Comparison of ENCODE assay signal across 11 cellular contexts in the genomic region with DNA sequence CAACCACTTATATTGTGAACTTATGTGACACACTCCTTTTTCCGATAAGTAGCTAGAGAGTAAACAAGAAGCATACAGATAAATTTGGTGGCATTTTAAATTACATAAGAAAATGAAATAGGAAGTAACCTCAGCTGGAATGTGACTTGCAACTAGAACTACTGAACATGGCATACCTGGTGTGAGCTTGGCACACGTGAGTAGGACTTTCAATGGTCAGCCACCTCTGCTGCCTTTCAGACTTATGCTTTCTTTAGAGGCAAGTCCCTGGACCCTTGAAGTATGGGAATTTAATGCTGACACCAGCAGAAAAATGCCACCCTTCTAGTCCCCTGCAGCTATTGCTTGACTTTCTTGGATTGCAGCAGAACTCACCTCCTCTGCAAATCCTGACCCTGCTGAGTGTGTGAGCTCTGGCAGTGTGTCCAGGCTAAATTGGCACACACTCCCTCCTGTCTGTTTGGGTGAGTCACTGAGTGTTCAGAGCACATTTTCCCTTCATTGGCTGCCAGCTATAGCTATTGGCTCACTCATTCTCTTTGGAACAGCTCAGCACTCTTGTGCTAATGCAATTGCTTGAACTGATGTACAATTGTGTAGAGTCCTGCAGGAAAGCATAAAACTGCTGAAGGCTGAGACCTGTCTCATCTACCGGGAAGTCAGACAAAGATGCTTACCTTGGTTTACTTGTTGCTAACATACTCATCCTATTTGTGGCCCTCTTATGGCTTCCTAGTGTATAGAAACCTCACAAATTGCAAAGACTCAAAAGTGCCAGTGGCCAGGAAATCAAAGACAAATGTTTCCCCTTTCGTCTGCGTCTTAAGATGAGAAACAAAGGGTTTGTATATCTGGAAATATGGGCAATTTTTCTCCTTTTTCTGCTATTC.
DNase-seq lines count a peak whose midpoint lies in the region; ATAC-seq, FAIRE-seq and TF ChIP-seq lines count a peak whose summit lies in the region.
"Had no signal": no experiment of that assay in that cellular context is flagged by ENCODE, and none has a peak within 500 bp of the region (broad histone marks: within the 10 kb centered on the region; RNA-seq: fewer than 3 reads in every experiment).

No MANE protein-coding gene starts in this region.

- no peaks in the 10 kb centered on the region for H3K9me3 Mint-ChIP-seq in CD8-positive, alpha-beta T cell
- H3K9me3 Mint-ChIP-seq: activated naive CD8-positive, alpha-beta T cell treated with anti-CD3 and anti-CD28 coated beads, Interleukin-2, amount 10 ng/mL, durations not matched to agents 7 days and 5 days had no signal

- no peaks in the 10 kb centered on the region for H3K27me3 Mint-ChIP-seq in CD8-positive, alpha-beta T cell (ENCODE audit: low read depth)
- H3K27me3 Mint-ChIP-seq: activated naive CD8-positive, alpha-beta T cell treated with anti-CD3 and anti-CD28 coated beads, Interleukin-2, amount 10 ng/mL, durations not matched to agents 7 days and 5 days had no signal

- intact Hi-C loops in ascending aorta (cut with DNase I) = no loop called here
- intact Hi-C loops in left ventricle myocardium superior (cut with micrococcal nuclease) = no loop called here
- intact Hi-C loops in CD8-positive, alpha-beta T cell (cut with DNase I, micrococcal nuclease) = loop anchor here in 1 of 2 experiments (10.0 kb wide), 1 partner anchor 1452 kb away; no protein-coding TSS in a partner anchor

- TF ChIP-seq CTCF in ascending aorta (IDR thresholded peaks at IDR 0.05) = no peak
- no peak for TF ChIP-seq CTCF in CD8-positive, alpha-beta T cell (IDR thresholded peaks at IDR 0.05)

- H3K4me3 ChIP-seq in ascending aorta (no peak overlapping the region), skeletal muscle cell (ENCODE audit: low read depth, low read length) (no peak overlapping the region)
- H3K4me3 ChIP-seq in CD8-positive, alpha-beta T cell (ENCODE audit: low read depth, low read length) = no peak overlapping the region

- H3K4me1 Mint-ChIP-seq in CD8-positive, alpha-beta T cell (ENCODE audit: low read depth) = peaks cover 1% of the 10 kb centered on the region
- H3K4me1 Mint-ChIP-seq: activated naive CD8-positive, alpha-beta T cell treated with anti-CD3 and anti-CD28 coated beads, Interleukin-2, amount 10 ng/mL, durations not matched to agents 7 days and 5 days had no signal

- CTCF ChIA-PET in CD8-positive, alpha-beta T cell (lab: Charles Lee) = no interaction called here

- H3K9me3 ChIP-seq in ascending aorta = no peaks in the 10 kb centered on the region
- H3K9me3 ChIP-seq in CD8-positive, alpha-beta T cell (ENCODE audit: low read length) = no peaks in the 10 kb centered on the region

- peaks cover 4 to 9% of the 10 kb centered on the region in 2 donors for H3K4me1 ChIP-seq in ascending aorta
- H3K4me1 ChIP-seq in CD8-positive, alpha-beta T cell (ENCODE audit: insufficient read depth, low read length) = no peaks in the 10 kb centered on the region

- peaks cover 2% of the 10 kb centered on the region for H3K36me3 Mint-ChIP-seq in CD8-positive, alpha-beta T cell
- H3K36me3 Mint-ChIP-seq: activated naive CD8-positive, alpha-beta T cell treated with anti-CD3 and anti-CD28 coated beads, Interleukin-2, amount 10 ng/mL, durations not matched to agents 7 days and 5 days had no signal

- TF ChIP-seq POLR2A in GM12891 (IDR thresholded peaks at IDR 0.05; ENCODE audit: low read depth, low read length) = no peak

- no peak overlapping the region for H3K27ac Mint-ChIP-seq in CD8-positive, alpha-beta T cell
- H3K27ac Mint-ChIP-seq: activated naive CD8-positive, alpha-beta T cell treated with anti-CD3 and anti-CD28 coated beads, Interleukin-2, amount 10 ng/mL, durations not matched to agents 7 days and 5 days had no signal

- H3K36me3 ChIP-seq in ascending aorta = no peaks in the 10 kb centered on the region
- H3K36me3 ChIP-seq in CD8-positive, alpha-beta T cell (ENCODE audit: insufficient read depth, low read length) = no peaks in the 10 kb centered on the region

- ATAC-seq in left ventricle myocardium superior = peak; percentile 100
- no peak for ATAC-seq in CD8-positive, alpha-beta T cell
- no peak for ATAC-seq in activated CD4-positive, CD25-positive, alpha-beta regulatory T cell treated with anti-CD3 and anti-CD28 coated beads, Interleukin-2, amount 50 U/mL, for 24 hours

- no peak for FAIRE-seq in GM12891 (lab: Jason Lieb, UNC)

- H3K27me3 ChIP-seq in ascending aorta = no peaks in the 10 kb centered on the region
- H3K27me3 ChIP-seq in CD8-positive, alpha-beta T cell (ENCODE audit: insufficient read depth, low read length) = no peaks in the 10 kb centered on the region

- H3K27ac ChIP-seq in ascending aorta = no peak overlapping the region
- H3K27ac ChIP-seq in CD8-positive, alpha-beta T cell (ENCODE audit: low read depth, low read length) = no peak overlapping the region

- no peak overlapping the region for H3K4me3 Mint-ChIP-seq in CD8-positive, alpha-beta T cell
- H3K4me3 Mint-ChIP-seq: activated naive CD8-positive, alpha-beta T cell treated with anti-CD3 and anti-CD28 coated beads, Interleukin-2, amount 10 ng/mL, durations not matched to agents 7 days and 5 days had no signal

- POLR2A ChIA-PET in CD8-positive, alpha-beta T cell (lab: Charles Lee) = no interaction called here

- peak; percentile 98 for DNase-seq in HCEC 1CT
- peak; percentile 33 to 86 for DNase-seq in ascending aorta (ENCODE audit: low spot score in 2 of 2)
- peak; percentile 75 for DNase-seq in left ventricle myocardium superior
- peak; percentile 96 for DNase-seq in skeletal muscle cell (ENCODE audit: low read depth)
- no peak for DNase-seq in CD8-positive, alpha-beta T cell
- DNase-seq in NK-92 (lab: John Stamatoyannopoulos, UW; ENCODE audit: unreplicated experiment) = no peak
- no peak for DNase-seq in GM12891 (ENCODE audit: insufficient read length, low spot score)
- DNase-seq: activated naive CD8-positive, alpha-beta T cell treated with anti-CD3 and anti-CD28 coated beads, Interleukin-2, amount 10 ng/mL, durations not matched to agents 7 days and 5 days; NCI-H524 treated with DMSO at 0.1 percent for 48 hours; stimulated activated CD4-positive, alpha-beta T cell treated with anti-CD3 and anti-CD28 coated beads, Interleukin-1b, Interleukin-23, amount 100 ng/mL, for 48 hours had no signal

TF ChIP-seq in GM12891, 5 proteins besides CTCF, POLR2A, EP300 and RAD21:
- TF ChIP-seq POLR2AphosphoS5 (IDR thresholded peaks at IDR 0.05; ENCODE audit: low read depth, low read length) (no peak), TAF1 (IDR thresholded peaks at IDR 0.05; ENCODE audit: low read depth, low read length) (no peak), POU2F2 (IDR thresholded peaks at IDR 0.05; ENCODE audit: low read depth, low read length) (no peak), SPI1 (IDR thresholded peaks at IDR 0.05; ENCODE audit: low read depth, low read length) (no peak), PAX5 (IDR thresholded peaks at IDR 0.05; ENCODE audit: insufficient read depth, low read length, severe bottlenecking) (no peak)

Comparison
In these comparisons a context has a peak if more than half of its experiments do, and no peak if none do; other contexts are left out.
1. DNase-seq: peak in HCEC 1CT (single experiment), ascending aorta (2 of 2), left ventricle myocardium superior (single experiment) and skeletal muscle cell (single experiment); none in CD8-positive, alpha-beta T cell (0 of 7), NK-92 (single experiment) and GM12891 (single experiment).